1 cellular context compared by ENCODE assay signal in the genomic region with DNA sequence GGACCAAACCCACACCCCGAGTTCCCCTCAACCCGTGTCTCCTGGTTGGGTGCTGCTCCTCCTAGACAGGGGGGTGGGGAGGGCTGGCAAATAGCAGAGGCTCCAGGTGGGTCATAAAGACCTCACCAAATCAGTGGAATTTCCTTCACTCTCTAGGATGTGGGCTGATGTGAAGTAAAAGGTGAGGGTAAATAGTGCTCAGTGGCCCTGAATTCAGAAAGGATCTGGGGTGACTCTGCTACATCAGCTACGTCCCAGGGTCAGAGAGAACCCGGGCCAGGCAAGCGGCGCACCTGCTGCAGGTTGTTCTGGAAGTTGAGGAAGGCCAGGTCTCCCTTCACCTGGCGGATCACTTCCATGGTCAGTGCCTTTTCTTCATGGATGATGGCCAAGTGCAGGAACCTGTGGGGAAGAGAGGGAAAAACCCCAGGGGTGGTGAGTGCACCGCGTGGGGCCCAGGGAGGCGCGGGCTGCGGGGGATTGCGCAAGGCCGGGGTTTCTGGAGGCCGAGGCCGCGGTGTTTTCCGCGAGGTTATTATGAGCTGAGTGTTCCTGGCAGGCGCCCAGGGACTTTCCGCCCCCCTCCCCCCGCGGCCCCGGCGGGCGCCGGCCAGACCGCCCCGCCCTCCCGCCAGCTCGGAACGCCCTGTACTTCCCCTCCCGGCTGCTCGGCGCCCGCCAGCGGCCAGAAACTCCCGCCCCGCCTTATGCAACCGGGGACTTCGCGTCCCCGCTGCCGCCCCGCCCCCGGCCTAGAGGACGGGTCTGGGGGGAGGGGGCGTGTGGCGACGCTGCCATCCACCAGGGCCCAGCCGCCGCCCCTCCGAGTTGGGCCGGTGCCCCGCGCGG.
A peak's percentile ranks its signal among the peaks of the same experiment; 100 is the strongest.
TF ChIP-seq lines count a peak whose summit lies in the region.

No MANE protein-coding gene starts in this region.

TF ChIP-seq in HEK293, 187 proteins besides CTCF, POLR2A, EP300 and RAD21 (continued from another document):
- TF ChIP-seq, protein P1, sequence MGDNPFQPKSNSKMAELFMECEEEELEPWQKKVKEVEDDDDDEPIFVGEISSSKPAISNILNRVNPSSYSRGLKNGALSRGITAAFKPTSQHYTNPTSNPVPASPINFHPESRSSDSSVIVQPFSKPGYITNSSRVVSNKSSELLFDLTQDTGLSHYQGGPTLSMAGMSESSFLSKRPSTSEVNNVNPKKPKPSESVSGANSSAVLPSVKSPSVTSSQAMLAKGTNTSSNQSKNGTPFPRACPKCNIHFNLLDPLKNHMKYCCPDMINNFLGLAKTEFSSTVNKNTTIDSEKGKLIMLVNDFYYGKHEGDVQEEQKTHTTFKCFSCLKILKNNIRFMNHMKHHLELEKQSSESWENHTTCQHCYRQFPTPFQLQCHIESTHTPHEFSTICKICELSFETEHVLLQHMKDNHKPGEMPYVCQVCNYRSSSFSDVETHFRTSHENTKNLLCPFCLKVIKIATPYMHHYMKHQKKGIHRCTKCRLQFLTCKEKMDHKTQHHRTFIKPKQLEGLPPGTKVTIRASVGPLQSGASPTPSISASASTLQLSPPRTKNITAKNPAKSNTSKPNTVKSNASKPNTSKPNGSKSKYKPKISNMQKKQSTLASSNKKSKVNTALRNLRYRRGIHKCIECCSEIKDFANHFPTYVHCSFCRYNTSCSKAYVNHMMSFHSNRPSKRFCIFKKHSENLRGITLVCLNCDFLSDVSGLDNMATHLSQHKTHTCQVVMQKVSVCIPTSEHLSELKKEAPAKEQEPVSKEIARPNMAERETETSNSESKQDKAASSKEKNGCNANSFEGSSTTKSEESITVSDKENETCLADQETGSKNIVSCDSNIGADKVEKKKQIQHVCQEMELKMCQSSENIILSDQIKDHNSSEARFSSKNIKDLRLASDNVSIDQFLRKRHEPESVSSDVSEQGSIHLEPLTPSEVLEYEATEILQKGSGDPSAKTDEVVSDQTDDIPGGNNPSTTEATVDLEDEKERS (tag by site-specific recombination; IDR thresholded peaks at IDR 0.05), result no peak
- TF ChIP-seq, protein P2, sequence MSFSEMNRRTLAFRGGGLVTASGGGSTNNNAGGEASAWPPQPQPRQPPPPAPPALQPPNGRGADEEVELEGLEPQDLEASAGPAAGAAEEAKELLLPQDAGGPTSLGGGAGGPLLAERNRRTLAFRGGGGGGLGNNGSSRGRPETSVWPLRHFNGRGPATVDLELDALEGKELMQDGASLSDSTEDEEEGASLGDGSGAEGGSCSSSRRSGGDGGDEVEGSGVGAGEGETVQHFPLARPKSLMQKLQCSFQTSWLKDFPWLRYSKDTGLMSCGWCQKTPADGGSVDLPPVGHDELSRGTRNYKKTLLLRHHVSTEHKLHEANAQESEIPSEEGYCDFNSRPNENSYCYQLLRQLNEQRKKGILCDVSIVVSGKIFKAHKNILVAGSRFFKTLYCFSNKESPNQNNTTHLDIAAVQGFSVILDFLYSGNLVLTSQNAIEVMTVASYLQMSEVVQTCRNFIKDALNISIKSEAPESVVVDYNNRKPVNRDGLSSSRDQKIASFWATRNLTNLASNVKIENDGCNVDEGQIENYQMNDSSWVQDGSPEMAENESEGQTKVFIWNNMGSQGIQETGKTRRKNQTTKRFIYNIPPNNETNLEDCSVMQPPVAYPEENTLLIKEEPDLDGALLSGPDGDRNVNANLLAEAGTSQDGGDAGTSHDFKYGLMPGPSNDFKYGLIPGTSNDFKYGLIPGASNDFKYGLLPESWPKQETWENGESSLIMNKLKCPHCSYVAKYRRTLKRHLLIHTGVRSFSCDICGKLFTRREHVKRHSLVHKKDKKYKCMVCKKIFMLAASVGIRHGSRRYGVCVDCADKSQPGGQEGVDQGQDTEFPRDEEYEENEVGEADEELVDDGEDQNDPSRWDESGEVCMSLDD (tag by site-specific recombination; IDR thresholded peaks at IDR 0.05), result peak; percentile 71; the same call in 1 of the 2 replicates
